Comparison of ENCODE assay signal across 14 cellular contexts in the genomic region with DNA sequence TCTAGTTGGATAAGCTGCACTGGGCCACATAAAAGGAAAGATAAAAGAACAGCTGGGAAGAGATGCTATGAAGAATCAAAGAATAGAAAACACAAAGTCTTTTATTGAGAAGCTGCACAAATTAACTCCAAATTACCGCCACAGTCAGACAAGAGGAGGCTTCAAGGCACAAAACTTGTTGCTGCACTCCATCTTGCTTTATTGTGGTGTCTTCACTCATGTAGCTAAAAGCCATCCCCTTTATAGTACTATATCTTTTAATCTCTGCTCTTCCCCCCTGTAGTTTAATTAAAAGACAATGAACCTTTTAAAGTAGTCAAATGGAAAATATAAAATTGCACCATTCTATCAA.
DNase-seq lines count a peak whose midpoint lies in the region; FAIRE-seq and TF ChIP-seq lines count a peak whose summit lies in the region.
"Had no signal": no experiment of that assay in that cellular context is flagged by ENCODE, and none has a peak within 500 bp of the region (broad histone marks: within the 10 kb centered on the region; RNA-seq: fewer than 3 reads in every experiment).

No MANE protein-coding gene starts in this region.

- no peaks in the 10 kb centered on the region for H3K9me3 Mint-ChIP-seq in type B pancreatic cell
- H3K9me3 Mint-ChIP-seq: CD4-positive, alpha-beta memory T cell had no signal

- no peaks in the 10 kb centered on the region for H4K20me1 ChIP-seq in Loucy (ENCODE audit: insufficient read depth, low read length, poor library complexity, severe bottlenecking)
- H4K20me1 ChIP-seq in endothelial cell of umbilical vein (replicated peaks; ENCODE audit: control insufficient read depth, extremely low read depth, insufficient read depth, low read length): no peaks in the 10 kb centered on the region
- no peaks in the 10 kb centered on the region for H4K20me1 ChIP-seq in neural cell (ENCODE audit: insufficient read depth)
- H4K20me1 ChIP-seq: BLaER1 treated with 17β-estradiol and CSF1 and Interleukin-3, amounts not matched to agents 10 nM and 100 nM had no signal

- no peak overlapping the region for H3K4me3 Mint-ChIP-seq in type B pancreatic cell
- H3K4me3 Mint-ChIP-seq: CD4-positive, alpha-beta memory T cell had no signal

- H3F3A ChIP-seq in Loucy (ENCODE audit: low read depth) (no peaks in the 10 kb centered on the region), neural cell (ENCODE audit: insufficient read depth, low read length, poor library complexity, severe bottlenecking) (peaks cover 9% of the 10 kb centered on the region)

- CTCF ChIA-PET in endothelial cell of umbilical vein (lab: Charles Lee): interaction anchor here (0.6 to 4.0 kb wide), 24 partner anchors 9 to 1773 kb away, joined by 3 to 30 read pairs (median 4); no protein-coding TSS in a partner anchor

- H3K27me3 Mint-ChIP-seq in type B pancreatic cell: no peaks in the 10 kb centered on the region

- 89 to 95% (median 93%) methylated on average over 1 of the region's 1 CpG for WGBS in adrenal gland, 4 donors

- H3K27ac ChIP-seq in endothelial cell of umbilical vein (ENCODE audit: insufficient read depth, low read depth, low read length) (no peak overlapping the region), neural cell (ENCODE audit: low read length) (peak overlapping the region; percentile 97), adrenal gland (no peak overlapping the region)
- H3K27ac ChIP-seq: BLaER1 treated with 17β-estradiol and CSF1 and Interleukin-3, amounts not matched to agents 10 nM and 100 nM; PC-9; RWPE1 had no signal

- no peak for TF ChIP-seq POLR2A in endothelial cell of umbilical vein (IDR thresholded peaks at IDR 0.05; ENCODE audit: low read depth, low read length)
- TF ChIP-seq POLR2A in adrenal gland (IDR thresholded peaks at IDR 0.05): no peak

- H3K79me2 ChIP-seq in Loucy (ENCODE audit: insufficient read depth, low read length) (no peaks in the 10 kb centered on the region), endothelial cell of umbilical vein (ENCODE audit: control insufficient read depth, insufficient read depth, low read length) (no peaks in the 10 kb centered on the region), neural cell (replicated peaks; ENCODE audit: insufficient read depth, low read length) (peaks cover 43% of the 10 kb centered on the region)

- H3K9me2 ChIP-seq in Loucy (replicated peaks; ENCODE audit: low read depth, low read length) (no peaks in the 10 kb centered on the region), neural cell (ENCODE audit: insufficient read depth, low read length) (no peaks in the 10 kb centered on the region)
- H3K9me2 ChIP-seq: SK-N-SH had no signal

- H3K9me1 ChIP-seq in endothelial cell of umbilical vein (replicated peaks; ENCODE audit: control insufficient read depth, extremely low read depth, insufficient read depth, low read length): no peaks in the 10 kb centered on the region

- no peak for FAIRE-seq in endothelial cell of umbilical vein (lab: Jason Lieb, UNC)

- H2AFZ ChIP-seq in Loucy (ENCODE audit: low read length) (peak overlapping the region; percentile 63; the same call in 1 of the 2 replicates), endothelial cell of umbilical vein (ENCODE audit: low read depth, low read length) (peak overlapping the region; percentile 3), neural cell (ENCODE audit: low read depth, low read length) (peak overlapping the region; percentile 30)
- H2AFZ ChIP-seq: PC-9 had no signal

- H3K36me3 Mint-ChIP-seq in type B pancreatic cell: peaks cover 4% of the 10 kb centered on the region
- H3K36me3 Mint-ChIP-seq: CD4-positive, alpha-beta memory T cell had no signal

- TF ChIP-seq CTCF in Loucy (conservative IDR thresholded peaks at IDR 0.05; ENCODE audit: low read length): no peak
- TF ChIP-seq CTCF in endothelial cell of umbilical vein (IDR thresholded peaks at IDR 0.05; ENCODE audit: extremely low read depth in 1 of 2, insufficient read depth in 1 of 2, low read depth in 1 of 2, low read length in 2 of 2): no peak
- TF ChIP-seq CTCF in neural cell (IDR thresholded peaks at IDR 0.05; ENCODE audit: poor library complexity, severe bottlenecking): no peak
- TF ChIP-seq CTCF in type B pancreatic cell (conservative IDR thresholded peaks at IDR 0.05): no peak
- no peak for TF ChIP-seq CTCF in adrenal gland (IDR thresholded peaks at IDR 0.05)

- no TSS peak for BruUV-seq in endothelial cell of umbilical vein (replicated peaks; lab: Mats Ljungman, UMichigan)

- H3K4me3 ChIP-seq in Loucy (ENCODE audit: low read length, poor library complexity, severe bottlenecking) (no peak overlapping the region), endothelial cell of umbilical vein (replicated peaks in 1 of 3; ENCODE audit: insufficient read depth in 1 of 3, low read depth in 1 of 3, low read length in 3 of 3) (no peak overlapping the region), neural cell (ENCODE audit: low read length) (no peak overlapping the region), adrenal gland (no peak overlapping the region)
- H3K4me3 ChIP-seq: BLaER1 treated with 17β-estradiol and CSF1 and Interleukin-3, amounts not matched to agents 10 nM and 100 nM; MG63; PC-9 had no signal

- intact Hi-C loops in endothelial cell of umbilical vein (cut with micrococcal nuclease) (loop anchor here (1.0 to 10.0 kb wide), 14 partner anchors 162 to 1605 kb away; partner anchors contain the start of gene ZFHX3), adrenal gland (cut with DNase I) (loop anchor here in 1 of 2 donors (10.0 kb wide), 2 partner anchors 692 to 1372 kb away; no protein-coding TSS in a partner anchor)

- H3K27me3 ChIP-seq in Loucy (ENCODE audit: insufficient read depth, low read length, poor library complexity, severe bottlenecking): no peaks in the 10 kb centered on the region
- no peaks in the 10 kb centered on the region for H3K27me3 ChIP-seq in endothelial cell of umbilical vein (ENCODE audit: control insufficient read depth in 2 of 2, insufficient read depth in 2 of 2, low read length in 2 of 2)
- H3K27me3 ChIP-seq in neural cell (ENCODE audit: insufficient read depth, low read depth, low read length): no peaks in the 10 kb centered on the region
- H3K27me3 ChIP-seq in adrenal gland: no peaks in the 10 kb centered on the region
- H3K27me3 ChIP-seq: BLaER1 treated with 17β-estradiol and CSF1 and Interleukin-3, amounts not matched to agents 10 nM and 100 nM; MG63 had no signal

- dilution Hi-C loops in endothelial cell of umbilical vein (cut with MboI; ENCODE audit: extremely low pct_ligation_motif_present, low sequenced_read_pairs): no loop called here

- POLR2A ChIA-PET in endothelial cell of umbilical vein (lab: Charles Lee): no interaction called here

- H3K4me1 Mint-ChIP-seq in type B pancreatic cell (ENCODE audit: unreplicated experiment): peaks cover 6% of the 10 kb centered on the region

- H3K9ac ChIP-seq in Loucy (ENCODE audit: low read depth, low read length, poor library complexity, severe bottlenecking) (no peak overlapping the region), endothelial cell of umbilical vein (replicated peaks; ENCODE audit: extremely low read depth, insufficient read depth, low read length) (no peak overlapping the region), neural cell (ENCODE audit: low read length) (peak overlapping the region; percentile 67)
- H3K9ac ChIP-seq: SK-N-SH had no signal

- no peaks in the 10 kb centered on the region for H3K36me3 ChIP-seq in Loucy (ENCODE audit: insufficient read depth, low read length)
- no peaks in the 10 kb centered on the region for H3K36me3 ChIP-seq in endothelial cell of umbilical vein (ENCODE audit: control insufficient read depth in 2 of 2, extremely low read depth in 1 of 2, insufficient read depth in 2 of 2, low read length in 2 of 2)
- no peaks in the 10 kb centered on the region for H3K36me3 ChIP-seq in neural cell (ENCODE audit: insufficient read depth, low read length)
- H3K36me3 ChIP-seq in adrenal gland (replicated peaks in 1 of 2): no peaks in the 10 kb centered on the region
- H3K36me3 ChIP-seq: BLaER1 treated with 17β-estradiol and CSF1 and Interleukin-3, amounts not matched to agents 10 nM and 100 nM; MG63 had no signal

- DNase-seq in endothelial cell of umbilical vein (ENCODE audit: low read depth, low spot score) (no peak), type B pancreatic cell (ENCODE audit: extremely low spot score, unreplicated experiment) (no peak), iPS-NIHi7 (ENCODE audit: extremely low spot score) (no peak), adrenal gland (no peak)
- DNase-seq in stimulated activated CD4-positive, alpha-beta T cell treated with anti-CD3 and anti-CD28 coated beads, Interleukin-12 subunit alpha, Interleukin-12 subunit beta, amount 100 ng/mL, for 4 hours: no peak

- peaks cover 7% of the 10 kb centered on the region for H3K4me1 ChIP-seq in Loucy (ENCODE audit: insufficient read depth, low read length, poor library complexity, severe bottlenecking)
- H3K4me1 ChIP-seq in endothelial cell of umbilical vein (ENCODE audit: control insufficient read depth, extremely low read depth, insufficient read depth, low read length): no peaks in the 10 kb centered on the region
- no peaks in the 10 kb centered on the region for H3K4me1 ChIP-seq in adrenal gland (replicated peaks in 1 of 2)
- H3K4me1 ChIP-seq: BLaER1 treated with 17β-estradiol and CSF1 and Interleukin-3, amounts not matched to agents 10 nM and 100 nM; Caco-2 had no signal

- peak overlapping the region; percentile 12 for H3K27ac Mint-ChIP-seq in type B pancreatic cell

- H3K9me3 ChIP-seq in Loucy (ENCODE audit: insufficient read depth, low read depth, low read length): no peaks in the 10 kb centered on the region
- no peaks in the 10 kb centered on the region for H3K9me3 ChIP-seq in endothelial cell of umbilical vein (replicated peaks; ENCODE audit: control insufficient read depth, insufficient read depth, low read length)
- H3K9me3 ChIP-seq in neural cell (ENCODE audit: low read length): no peaks in the 10 kb centered on the region
- no peaks in the 10 kb centered on the region for H3K9me3 ChIP-seq in adrenal gland (replicated peaks in 1 of 3)
- H3K9me3 ChIP-seq: BLaER1 treated with 17β-estradiol and CSF1 and Interleukin-3, amounts not matched to agents 10 nM and 100 nM; Caco-2; MG63; SK-N-SH had no signal

- TF ChIP-seq EP300 in neural cell (conservative IDR thresholded peaks at IDR 0.05; ENCODE audit: poor library complexity, severe bottlenecking): no peak

- TF ChIP-seq RAD21 in neural cell (conservative IDR thresholded peaks at IDR 0.05): no peak

- H3K4me2 ChIP-seq in Loucy (ENCODE audit: low read depth, low read length, poor library complexity, severe bottlenecking) (peak overlapping the region; percentile 28), endothelial cell of umbilical vein (ENCODE audit: insufficient read depth, low read length) (no peak overlapping the region), neural cell (ENCODE audit: low read length) (no peak overlapping the region)
- H3K4me2 ChIP-seq: BLaER1 treated with 17β-estradiol and CSF1 and Interleukin-3, amounts not matched to agents 10 nM and 100 nM; PC-9; SK-N-SH had no signal

TF ChIP-seq in endothelial cell of umbilical vein, 7 proteins besides CTCF, POLR2A, EP300 and RAD21 (continues in another document):
- TF ChIP-seq JUN (IDR thresholded peaks at IDR 0.05; ENCODE audit: borderline replicate concordance, insufficient read depth, insufficient read length, low read depth): no peak

TF ChIP-seq in neural cell, 6 proteins besides CTCF, POLR2A, EP300 and RAD21 (continues in another document):
- TF ChIP-seq POLR2AphosphoS5 (IDR thresholded peaks at IDR 0.05): no peak
- TF ChIP-seq EZH2 (IDR thresholded peaks at IDR 0.05; ENCODE audit: borderline replicate concordance, insufficient read depth, low read length, poor library complexity, severe bottlenecking): no peak

Comparison
In these comparisons a context has a peak if more than half of its experiments do, and no peak if none do; other contexts are left out.
1. H2AFZ ChIP-seq: peak in every context shown above with its lines; median percentile 63 in Loucy; 30 in neural cell; 3 in endothelial cell of umbilical vein.